In genomic region chr11:41201156-41201555, GRCh38 we compare ENCODE assay signal across 8 cellular contexts.
DNase-seq lines count a peak whose midpoint lies in the region; FAIRE-seq and TF ChIP-seq lines count a peak whose summit lies in the region.

No MANE protein-coding gene starts in this region.

- TF ChIP-seq RAD21 in Ishikawa (IDR thresholded peaks at IDR 0.05; ENCODE audit: low read depth) = peak; percentile 18; the same call in 1 of the 2 replicates

- no peak for TF ChIP-seq POLR2A in GM12892 (IDR thresholded peaks at IDR 0.05; ENCODE audit: low read depth, low read length)

- peak; percentile 5 to 16 for DNase-seq in activated CD4-positive, alpha-beta T cell treated with anti-CD3 and anti-CD28 coated beads, Interleukin-2, amount 50 U/mL, for 48 hours
- no peak for DNase-seq in activated CD4-positive, alpha-beta T cell treated with anti-CD3 and anti-CD28 coated beads for 4 hours
- peak; percentile 74 for DNase-seq in SK-N-DZ (ENCODE audit: low spot score)
- DNase-seq in islet precursor cell = peak; percentile 69
- no peak for DNase-seq in NCI-H2107 treated with DMSO at 0.1 percent for 48 hours (lab: John Stamatoyannopoulos, UW; ENCODE audit: unreplicated experiment)
- DNase-seq in stimulated activated CD4-positive, alpha-beta T cell treated with anti-CD3 and anti-CD28 coated beads, Interleukin-4, amount 100 ng/mL, for 1 hour = no peak
- no peak for DNase-seq in GM12892 (ENCODE audit: insufficient read length)

- no peak for TF ChIP-seq EP300 in Ishikawa (IDR thresholded peaks at IDR 0.05; ENCODE audit: borderline replicate concordance)

- no peak for FAIRE-seq in GM12892 (lab: Jason Lieb, UNC)

TF ChIP-seq in Ishikawa, 13 proteins besides CTCF, POLR2A, EP300 and RAD21:
- no peak for TF ChIP-seq CREB1 (IDR thresholded peaks at IDR 0.05; ENCODE audit: low read depth)
- no peak for TF ChIP-seq TCF12 (IDR thresholded peaks at IDR 0.05; ENCODE audit: low read depth)
- no peak for TF ChIP-seq EGR1 (IDR thresholded peaks at IDR 0.05)
- TF ChIP-seq MAX (IDR thresholded peaks at IDR 0.05) = no peak
- TF ChIP-seq TAF1 (IDR thresholded peaks at IDR 0.05; ENCODE audit: low read depth) = no peak
- TF ChIP-seq ZBTB7A (IDR thresholded peaks at IDR 0.05; ENCODE audit: low read depth) = no peak
- TF ChIP-seq FOXM1 (IDR thresholded peaks at IDR 0.05; ENCODE audit: borderline replicate concordance, low read depth) = no peak
- no peak for TF ChIP-seq YY1 (IDR thresholded peaks at IDR 0.05; ENCODE audit: low read depth)
- TF ChIP-seq CEBPB (IDR thresholded peaks at IDR 0.05) = no peak
- no peak for TF ChIP-seq USF1 (IDR thresholded peaks at IDR 0.05)
- no peak for TF ChIP-seq NFIC (IDR thresholded peaks at IDR 0.05)
- TF ChIP-seq REST (IDR thresholded peaks at IDR 0.05; ENCODE audit: low read depth) = no peak
- no peak for TF ChIP-seq TEAD4 (IDR thresholded peaks at IDR 0.05)
TF ChIP-seq in Ishikawa: peak in this region for 0.

Comparison
In these comparisons a context has a peak if more than half of its experiments do, and no peak if none do; other contexts are left out.
1. DNase-seq: peak in activated CD4-positive, alpha-beta T cell treated with anti-CD3 and anti-CD28 coated beads, Interleukin-2, amount 50 U/mL, for 48 hours (2 of 2), SK-N-DZ (single experiment) and islet precursor cell (single experiment); none in activated CD4-positive, alpha-beta T cell treated with anti-CD3 and anti-CD28 coated beads for 4 hours (0 of 2), NCI-H2107 treated with DMSO at 0.1 percent for 48 hours (single experiment), stimulated activated CD4-positive, alpha-beta T cell treated with anti-CD3 and anti-CD28 coated beads, Interleukin-4, amount 100 ng/mL, for 1 hour (single experiment) and GM12892 (single experiment).